Comparison of ENCODE assay signal across 26 cellular contexts in the genomic region with DNA sequence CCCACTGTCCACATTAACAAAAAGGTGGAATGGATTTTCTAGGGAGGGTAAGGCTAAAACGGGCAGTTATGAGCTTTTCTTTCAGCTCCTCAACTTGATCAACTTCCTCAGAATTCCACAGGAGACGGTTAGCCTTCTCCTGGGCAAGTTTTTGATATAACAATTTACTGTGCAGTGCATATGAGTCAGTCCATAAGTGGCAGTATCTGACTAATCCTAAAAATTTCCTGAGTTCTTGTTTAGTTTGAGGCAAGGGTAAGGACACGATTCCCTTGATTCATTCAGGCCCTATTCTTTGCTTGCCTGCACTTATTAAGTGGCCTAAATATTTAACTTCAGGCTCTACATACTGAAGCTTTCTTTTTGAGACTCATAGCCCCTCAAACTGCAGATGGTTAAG. TPM values are rescaled to one million over a fixed set of nuclear protein-coding genes. Genes with fewer than 3 reads are reported as not detected.
A peak's percentile ranks its signal among the peaks of the same experiment; 100 is the strongest.
DNase-seq lines count a peak whose midpoint lies in the region; ATAC-seq and TF ChIP-seq lines count a peak whose summit lies in the region.
"Had no signal": no experiment of that assay in that cellular context is flagged by ENCODE, and none has a peak within 500 bp of the region (broad histone marks: within the 10 kb centered on the region; RNA-seq: fewer than 3 reads in every experiment).

No MANE protein-coding gene starts in this region.

- 63% methylated on average over 1 of the region's 3 CpGs for WGBS in mesenchymal stem cell
- WGBS in endodermal cell (ENCODE audit: insufficient coverage in 1 of 2, insufficient read length in 1 of 2), 2 experiments = 89 to 100% methylated on average over 1 to 3 of the region's 3 CpGs

- H2BK12ac ChIP-seq in mesenchymal stem cell (ENCODE audit: low read length in 2 of 2) = no peak overlapping the region

- DNase-seq in AG20443 (ENCODE audit: low spot score) (peak; percentile 23), HS-5 (ENCODE audit: low read depth) (peak; percentile 53), epithelial cell of prostate (ENCODE audit: low read depth, low spot score) (no peak), mesenchymal stem cell (no peak), NCI-H510A (lab: John Stamatoyannopoulos, UW) (no peak), endodermal cell (no peak)
- DNase-seq: 8988T; BE2C; CD4-positive, CD25-positive, alpha-beta regulatory T cell; COR-L47; DMS153; NCI-H1092 treated with DMSO at 0.1 percent for 48 hours; NCI-H146; NCI-H2081; NCI-H510A treated with DMSO at 0.1 percent for 48 hours; NCI-H82; OCI-M1; RPMI8226; SHP77 treated with DMSO at 0.1 percent for 48 hours; SK-N-SH had no signal

- peaks cover 16% of the 10 kb centered on the region for H3K4me1 Mint-ChIP-seq in endodermal cell
- H3K4me1 Mint-ChIP-seq: CD4-positive, CD25-positive, alpha-beta regulatory T cell had no signal

- H4K91ac ChIP-seq in mesenchymal stem cell (ENCODE audit: low read length) = no peak overlapping the region

- H3K79me1 ChIP-seq in mesenchymal stem cell (replicated peaks; ENCODE audit: low read length, poor library complexity, severe bottlenecking) = no peaks in the 10 kb centered on the region

- no peak overlapping the region for H4K8ac ChIP-seq in mesenchymal stem cell (ENCODE audit: low read length)

- H3K36me3 Mint-ChIP-seq in endodermal cell (ENCODE audit: low read depth) = no peaks in the 10 kb centered on the region
- H3K36me3 Mint-ChIP-seq: CD4-positive, CD25-positive, alpha-beta regulatory T cell had no signal

- H3K4me3 Mint-ChIP-seq in endodermal cell = no peak overlapping the region
- H3K4me3 Mint-ChIP-seq: CD4-positive, CD25-positive, alpha-beta regulatory T cell; GM23338 had no signal

- H2AK5ac ChIP-seq in mesenchymal stem cell (ENCODE audit: low read length, severe bottlenecking) = no peak overlapping the region

- ATAC-seq in HG03139 (IDR thresholded peaks at IDR 0.05; ENCODE audit: unreplicated experiment) = no peak
- ATAC-seq in HG03196 (IDR thresholded peaks at IDR 0.05; ENCODE audit: unreplicated experiment) = no peak
- ATAC-seq: GM23338, HCT116, K562 had no signal

- H3K14ac ChIP-seq in mesenchymal stem cell (ENCODE audit: low read length in 2 of 2) = no peak overlapping the region

- no peaks in the 10 kb centered on the region for H3K27me3 Mint-ChIP-seq in endodermal cell (ENCODE audit: insufficient read depth)

- H3K4me1 ChIP-seq in mesenchymal stem cell (ENCODE audit: control insufficient read depth, insufficient read depth, low read depth, low read length) (no peaks in the 10 kb centered on the region), endodermal cell (ENCODE audit: control insufficient read depth, insufficient read depth, low read length) (no peaks in the 10 kb centered on the region)
- H3K4me1 ChIP-seq: BE2C had no signal

- H3K9me3 ChIP-seq in mesenchymal stem cell (ENCODE audit: control insufficient read depth, low read length) = peaks cover 3% of the 10 kb centered on the region
- no peaks in the 10 kb centered on the region for H3K9me3 ChIP-seq in endodermal cell (ENCODE audit: control insufficient read depth, low read length)
- H3K9me3 ChIP-seq: BE2C, SK-N-SH had no signal

- no peak overlapping the region for H3K23ac ChIP-seq in mesenchymal stem cell (ENCODE audit: low read length in 2 of 2)

- H3K36me3 ChIP-seq in mesenchymal stem cell (ENCODE audit: control insufficient read depth in 1 of 2, insufficient read depth in 2 of 2, low read depth in 1 of 2, low read length in 2 of 2) (no peaks in the 10 kb centered on the region), endodermal cell (ENCODE audit: control insufficient read depth, insufficient read depth, low read length) (no peaks in the 10 kb centered on the region)
- H3K36me3 ChIP-seq: BE2C had no signal

- peaks cover 6% of the 10 kb centered on the region for H3K9me3 Mint-ChIP-seq in endodermal cell
- H3K9me3 Mint-ChIP-seq: GM23338 had no signal

- H3K27ac ChIP-seq in epithelial cell of prostate = peak overlapping the region; percentile 40
- no peak overlapping the region for H3K27ac ChIP-seq in mesenchymal stem cell (ENCODE audit: low read length, poor library complexity, severe bottlenecking)
- H3K27ac ChIP-seq in endodermal cell (ENCODE audit: low read depth, low read length) = no peak overlapping the region

- no peak overlapping the region for H3K4ac ChIP-seq in mesenchymal stem cell (ENCODE audit: low read depth in 1 of 2, low read length in 2 of 2)

- no peak for TF ChIP-seq CTCF in endodermal cell (conservative IDR thresholded peaks at IDR 0.05)

- H3K27me3 ChIP-seq in mesenchymal stem cell (ENCODE audit: control insufficient read depth in 1 of 2, insufficient read depth in 1 of 2, low read length in 2 of 2) (no peaks in the 10 kb centered on the region), endodermal cell (ENCODE audit: control insufficient read depth, insufficient read depth, low read length, poor library complexity, severe bottlenecking) (no peaks in the 10 kb centered on the region)
- H3K27me3 ChIP-seq: BE2C had no signal

- no peak overlapping the region for H2AFZ ChIP-seq in mesenchymal stem cell (ENCODE audit: low read depth, low read length)
- H2AFZ ChIP-seq: GM23338 had no signal

- H3K4me3 ChIP-seq in mesenchymal stem cell (ENCODE audit: insufficient read depth in 1 of 2, low read depth in 1 of 2, low read length in 2 of 2) (no peak overlapping the region), endodermal cell (ENCODE audit: low read length) (no peak overlapping the region)
- H3K4me3 ChIP-seq: GM23338, K562 had no signal

- H2BK5ac ChIP-seq in mesenchymal stem cell (ENCODE audit: low read depth, low read length, poor library complexity, severe bottlenecking) = no peak overlapping the region

- H2BK120ac ChIP-seq in mesenchymal stem cell (ENCODE audit: low read depth, low read length) = no peak overlapping the region

- no peak overlapping the region for H3K27ac Mint-ChIP-seq in endodermal cell
- H3K27ac Mint-ChIP-seq: CD4-positive, CD25-positive, alpha-beta regulatory T cell; GM23338 had no signal

- no peak overlapping the region for H3K18ac ChIP-seq in mesenchymal stem cell (ENCODE audit: low read depth in 1 of 2, low read length in 2 of 2)

- H3K4me2 ChIP-seq in mesenchymal stem cell (ENCODE audit: low read length, poor library complexity, severe bottlenecking) = no peak overlapping the region
- H3K4me2 ChIP-seq: GM23338, SK-N-SH had no signal

- H3K9ac ChIP-seq in mesenchymal stem cell (ENCODE audit: low read length) (peak overlapping the region; percentile 42), endodermal cell (ENCODE audit: extremely low read depth, low read length, poor library complexity, severe bottlenecking) (no peak overlapping the region)
- H3K9ac ChIP-seq: SK-N-SH had no signal

- H2BK15ac ChIP-seq in mesenchymal stem cell (ENCODE audit: low read depth, poor library complexity, severe bottlenecking) = no peak overlapping the region

RNA-seq across cellular contexts. Expression of a gene that starts 6.2 kb away (rescaled TPM):
- polyA plus RNA-seq in mesenchymal stem cell (2013, experiment 1 of 2) = not detected
- not detected for polyA plus RNA-seq in mesenchymal stem cell (2013, experiment 2 of 2)
- total RNA-seq in endodermal cell = under 1 TPM in 1 of 2 donors, not detected in 1; 0.24 TPM
- not detected for polyA plus RNA-seq in endodermal cell (2013, experiment 1 of 2)
- not detected for polyA plus RNA-seq in endodermal cell (2013, experiment 2 of 2)
- total RNA-seq: CD4-positive, CD25-positive, alpha-beta regulatory T cell; K562 had no signal
- polyA plus RNA-seq: AG04450; CD4-positive, CD25-positive, alpha-beta regulatory T cell; K562; SK-N-SH had no signal

RNA-seq across cellular contexts. Expression of a gene that starts 36.3 kb away (rescaled TPM):
- not detected for polyA plus RNA-seq in mesenchymal stem cell (2013, experiment 1 of 2)
- not detected for polyA plus RNA-seq in mesenchymal stem cell (2013, experiment 2 of 2)
- not detected for total RNA-seq in endodermal cell
- not detected for polyA plus RNA-seq in endodermal cell (2013, experiment 1 of 2)
- polyA plus RNA-seq in endodermal cell (2013, experiment 2 of 2) = not detected
- total RNA-seq: CD4-positive, CD25-positive, alpha-beta regulatory T cell; K562 had no signal
- polyA plus RNA-seq: AG04450; CD4-positive, CD25-positive, alpha-beta regulatory T cell; GM23338; SK-N-SH had no signal

Comparison
In these comparisons a context has a peak if more than half of its experiments do, and no peak if none do; other contexts are left out.
1. DNase-seq: peak in AG20443 (single experiment) and HS-5 (single experiment); none in epithelial cell of prostate (single experiment), mesenchymal stem cell (single experiment), NCI-H510A (single experiment) and endodermal cell (single experiment).